Comparison of ENCODE assay signal across 1 cellular context in genomic region chr20:50298554-50299324, GRCh38.
TF ChIP-seq lines count a peak whose summit lies in the region.

No MANE protein-coding gene starts in this region.

TF ChIP-seq in K562, 482 proteins besides CTCF, POLR2A, EP300 and RAD21 (continued from another document and continues in another):
- no peak for TF ChIP-seq HMBOX1 (IDR thresholded peaks at IDR 0.05)
- TF ChIP-seq ADNP (tag; IDR thresholded peaks at IDR 0.05): peak; percentile 45; the same call in 1 of the 2 replicates
- TF ChIP-seq CREB3L1 (IDR thresholded peaks at IDR 0.05; ENCODE audit: borderline replicate concordance, low read depth): no peak; the same call in 1 of the 2 replicates
- TF ChIP-seq ZNF217 (CRISPR knock-in tag; IDR thresholded peaks at IDR 0.05): no peak
- peak; percentile 63; the same call in 1 of the 2 replicates for TF ChIP-seq CREM (IDR thresholded peaks at IDR 0.05; ENCODE audit: low read depth)
- TF ChIP-seq CAMTA2 (CRISPR knock-in tag; conservative IDR thresholded peaks at IDR 0.05): no peak
- TF ChIP-seq RFX1 (IDR thresholded peaks at IDR 0.05): no peak
- peak; percentile 95 for TF ChIP-seq ARID1B (IDR thresholded peaks at IDR 0.05)
- TF ChIP-seq ELF4 (CRISPR knock-in tag; IDR thresholded peaks at IDR 0.05): no peak
- no peak for TF ChIP-seq CBX3 (IDR thresholded peaks at IDR 0.05; ENCODE audit: borderline replicate concordance in 1 of 2, low read length in 2 of 2)
- 0 out of 2 replicates have a peak, but pooled peaks have one; percentile 26 for TF ChIP-seq REST (CRISPR knock-in tag; IDR thresholded peaks at IDR 0.05; ENCODE audit: low read depth)
- peak; percentile 82 for TF ChIP-seq CEBPG (CRISPR knock-in tag; IDR thresholded peaks at IDR 0.05)
- TF ChIP-seq CEBPG (tag; conservative IDR thresholded peaks at IDR 0.05 in 1 of 2, IDR thresholded peaks at IDR 0.05 in 1 of 2): peak; percentile 83 to 86
- peak; percentile 93 for TF ChIP-seq HES1 (IDR thresholded peaks at IDR 0.05; ENCODE audit: low read depth)
- no peak for TF ChIP-seq LEF1 (IDR thresholded peaks at IDR 0.05)
- TF ChIP-seq EP400 (IDR thresholded peaks at IDR 0.05): peak; percentile 34; the same call in 1 of the 2 replicates
- peak; percentile 83 for TF ChIP-seq MYNN (IDR thresholded peaks at IDR 0.05)
- no peak for TF ChIP-seq MYNN (CRISPR knock-in tag; IDR thresholded peaks at IDR 0.05)
- TF ChIP-seq SAFB (IDR thresholded peaks at IDR 0.05; ENCODE audit: borderline replicate concordance, low read depth, low read length): peak; percentile 71; the same call in 1 of the 2 replicates
- TF ChIP-seq ZNF785 (CRISPR knock-in tag; IDR thresholded peaks at IDR 0.05): no peak
- peak; percentile 89 for TF ChIP-seq TAL1 (IDR thresholded peaks at IDR 0.05)
- no peak for TF ChIP-seq THRB (CRISPR knock-in tag; conservative IDR thresholded peaks at IDR 0.05)
- TF ChIP-seq ZNF274 (IDR thresholded peaks at IDR 0.05; ENCODE audit: borderline replicate concordance, low read depth, low read length): no peak
- TF ChIP-seq MEF2D (tag; conservative IDR thresholded peaks at IDR 0.05; ENCODE audit: low read depth): no peak
- no peak for TF ChIP-seq NR1H2 (CRISPR knock-in tag; IDR thresholded peaks at IDR 0.05)
- TF ChIP-seq CBFA2T3 (IDR thresholded peaks at IDR 0.05): peak; percentile 95
- no peak for TF ChIP-seq PREB (CRISPR knock-in tag; IDR thresholded peaks at IDR 0.05)
- TF ChIP-seq ZNF140 (CRISPR knock-in tag; IDR thresholded peaks at IDR 0.05): no peak
- no peak for TF ChIP-seq MLLT1 (IDR thresholded peaks at IDR 0.05)
- no peak for TF ChIP-seq POU5F1 (IDR thresholded peaks at IDR 0.05; ENCODE audit: borderline replicate concordance, low read depth, low read length, partially characterized antibody)
- no peak for TF ChIP-seq ZNF12 (CRISPR knock-in tag; IDR thresholded peaks at IDR 0.05)
- TF ChIP-seq ZFX (CRISPR knock-in tag; IDR thresholded peaks at IDR 0.05): peak; percentile 51
- no peak for TF ChIP-seq IRF9 (tag; IDR thresholded peaks at IDR 0.05)
- no peak for TF ChIP-seq MCM7 (IDR thresholded peaks at IDR 0.05)
- TF ChIP-seq MEIS2 (IDR thresholded peaks at IDR 0.05; ENCODE audit: partially characterized antibody): peak; percentile 19
- TF ChIP-seq BCOR (IDR thresholded peaks at IDR 0.05): peak; percentile 36; the same call in 1 of the 2 replicates
- TF ChIP-seq NFE2L1 (tag; IDR thresholded peaks at IDR 0.05; ENCODE audit: borderline replicate concordance, low read depth): no peak
- TF ChIP-seq GATA2 (CRISPR knock-in tag; IDR thresholded peaks at IDR 0.05): peak; percentile 81
- no peak for TF ChIP-seq ZNF23 (CRISPR knock-in tag; IDR thresholded peaks at IDR 0.05)
- 0 out of 2 replicates have a peak, but pooled peaks have one; percentile 62 for TF ChIP-seq ZBTB9 (CRISPR knock-in tag; IDR thresholded peaks at IDR 0.05)
- TF ChIP-seq ETS2 (tag; IDR thresholded peaks at IDR 0.05; ENCODE audit: borderline replicate concordance, poor library complexity, severe bottlenecking): no peak
- no peak for TF ChIP-seq TAF9B (IDR thresholded peaks at IDR 0.05; ENCODE audit: partially characterized antibody)
- TF ChIP-seq RBBP5 (IDR thresholded peaks at IDR 0.05; ENCODE audit: borderline replicate concordance, insufficient read depth, low read length, poor library complexity, severe bottlenecking): no peak
- no peak for TF ChIP-seq ARID2 (IDR thresholded peaks at IDR 0.05)
- no peak for TF ChIP-seq FOXA3 (CRISPR knock-in tag; conservative IDR thresholded peaks at IDR 0.05 in 1 of 2, IDR thresholded peaks at IDR 0.05 in 1 of 2)
- TF ChIP-seq CC2D1A (IDR thresholded peaks at IDR 0.05): no peak
- no peak for TF ChIP-seq FIP1L1 (IDR thresholded peaks at IDR 0.05; ENCODE audit: low read depth, low read length, poor library complexity, severe bottlenecking)
- TF ChIP-seq GABPA (tag; conservative IDR thresholded peaks at IDR 0.05; ENCODE audit: low read depth): no peak
- TF ChIP-seq ZNF395 (CRISPR knock-in tag; IDR thresholded peaks at IDR 0.05): no peak
- TF ChIP-seq NFIX (CRISPR knock-in tag; IDR thresholded peaks at IDR 0.05; ENCODE audit: low read depth): no peak
- TF ChIP-seq ARNT (IDR thresholded peaks at IDR 0.05): no peak
- TF ChIP-seq ESRRA (IDR thresholded peaks at IDR 0.05; ENCODE audit: borderline replicate concordance, low read depth): no peak
- TF ChIP-seq RNF219 (CRISPR knock-in tag; IDR thresholded peaks at IDR 0.05): no peak
- peak; percentile 60; the same call in 1 of the 2 replicates for TF ChIP-seq JUND (IDR thresholded peaks at IDR 0.05; ENCODE audit: borderline replicate concordance, low read depth, low read length)
- TF ChIP-seq JUND (tag; IDR thresholded peaks at IDR 0.05; ENCODE audit: borderline replicate concordance, low read depth, low read length): peak; percentile 23; the same call in 1 of the 3 replicates
